31 cellular contexts compared by ENCODE assay signal in the genomic region with DNA sequence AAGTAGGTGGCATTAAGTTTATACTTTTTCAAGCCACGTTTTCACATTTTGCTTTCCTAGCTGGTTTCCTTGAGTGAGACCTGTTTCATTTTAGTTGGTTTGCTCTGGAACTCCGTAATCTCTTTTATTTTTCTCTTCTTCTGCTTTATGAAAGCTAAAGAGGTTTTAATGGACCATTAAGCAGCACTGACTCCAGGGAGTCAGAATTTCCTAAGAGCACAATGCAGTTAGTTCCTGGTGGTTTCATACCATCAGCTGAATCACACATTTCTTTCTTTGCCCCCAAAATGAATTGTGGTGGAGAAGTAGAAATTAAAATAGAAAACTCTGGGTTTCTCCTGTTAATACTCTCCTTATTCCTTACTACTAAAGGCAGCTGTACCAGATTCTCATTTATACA. TPM values are rescaled to one million over a fixed set of nuclear protein-coding genes. Genes with fewer than 3 reads are reported as not detected.
"Had no signal": no experiment of that assay in that cellular context is flagged by ENCODE, and none has a peak within 500 bp of the region (broad histone marks: within the 10 kb centered on the region; RNA-seq: fewer than 3 reads in every experiment).

No MANE protein-coding gene starts in this region.

- H3K9me3 ChIP-seq: gastrocnemius medialis, heart left ventricle, mucosa of descending colon, prostate gland, sigmoid colon, spleen, thoracic aorta, tibial nerve, upper lobe of left lung had no signal

- H3K4me2 ChIP-seq: hepatocyte had no signal

- H2AFZ ChIP-seq: hepatocyte had no signal

- H3K27ac ChIP-seq: gastrocnemius medialis, heart left ventricle, hepatocyte, prostate gland, sigmoid colon, skin epidermis, spleen, thoracic aorta, tibial nerve, upper lobe of left lung had no signal

- H3K27me3 ChIP-seq: gastrocnemius medialis, hepatocyte, tibial nerve, upper lobe of left lung had no signal

- DNase-seq: cerebellar nuclear complex; cortex of kidney; foreskin fibroblast; gastrocnemius medialis; heart left ventricle; kidney; mesenchymal stem cell; mucosa of descending colon; naive B cell; nucleus accumbens; right cardiac atrium; sigmoid colon; spleen; stimulated activated CD4-positive, alpha-beta T cell treated with anti-CD3 and anti-CD28 coated beads, Interleukin-4, amount 100 ng/mL, for 4 hours; stimulated activated naive CD8-positive, alpha-beta T cell treated with anti-CD3 and anti-CD28 coated beads, Interleukin-15, Interleukin-2, amounts not matched to agents 100 U/mL and 50 U/mL, for 24 hours; substantia nigra; upper lobe of left lung had no signal

- H3K79me2 ChIP-seq: hepatocyte had no signal

- H3K4me3 ChIP-seq: gastrocnemius medialis, heart left ventricle, hepatocyte, lung, mucosa of descending colon, prostate gland, sigmoid colon, skin epidermis, spleen, thoracic aorta, tibial nerve, upper lobe of left lung had no signal

- H3K36me3 ChIP-seq: gastrocnemius medialis, heart left ventricle, prostate gland, sigmoid colon, spleen, thoracic aorta, tibial nerve, upper lobe of left lung had no signal

RNA-seq across cellular contexts. Expression of gene OPN5, which starts 3.4 kb away (rescaled TPM):
- total RNA-seq: dermis microvascular lymphatic vessel endothelial cell; esophagus mucosa; gastrocnemius medialis; glomerular endothelial cell; hepatocyte; left lobe of liver; liver; mesothelial cell of epicardium; mucosa of descending colon; natural killer cell treated with Interleukin-12 subunit alpha and Interleukin-12 subunit beta and Interleukin-15 and Interleukin-18, amount 100 ng/mL, for 72 hours; osteocyte; right cardiac atrium; sigmoid colon; spleen; thoracic aorta; tibial nerve; upper lobe of left lung had no signal
- polyA plus RNA-seq: hepatocyte, liver, lung, right cardiac atrium, sigmoid colon, spleen had no signal
